22 cellular contexts compared by ENCODE assay signal in the genomic region with DNA sequence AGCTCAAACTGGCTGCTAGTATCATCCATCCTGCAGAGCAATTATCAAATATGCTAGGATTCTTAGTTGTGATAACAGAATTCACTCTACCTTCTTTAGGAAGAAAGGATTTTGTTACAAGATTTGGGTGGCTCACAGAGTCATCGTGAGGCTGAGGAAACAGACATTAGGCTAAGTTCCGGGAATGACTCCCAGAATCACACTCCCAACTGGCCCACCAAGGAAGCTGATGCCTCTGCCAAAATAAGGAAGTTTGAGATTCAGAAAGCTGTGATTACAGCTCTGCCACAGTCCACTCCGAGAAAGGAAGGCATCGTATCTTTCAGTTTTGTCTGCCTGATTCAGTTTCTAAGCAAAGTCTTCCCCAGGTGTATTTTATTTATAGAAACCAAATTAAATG. TPM values are rescaled to one million over a fixed set of nuclear protein-coding genes. Genes with fewer than 3 reads are reported as not detected.
A peak's percentile ranks its signal among the peaks of the same experiment; 100 is the strongest.
DNase-seq lines count a peak whose midpoint lies in the region; ATAC-seq and TF ChIP-seq lines count a peak whose summit lies in the region.
"Had no signal": no experiment of that assay in that cellular context is flagged by ENCODE, and none has a peak within 500 bp of the region (broad histone marks: within the 10 kb centered on the region; RNA-seq: fewer than 3 reads in every experiment).

No MANE protein-coding gene starts in this region.

- CTCF ChIA-PET in activated naive CD4-positive, alpha-beta T cell treated with anti-CD3 and anti-CD28 coated beads for 36 hours (lab: Charles Lee), result no interaction called here

- no peak overlapping the region for H3K23ac ChIP-seq in neuronal stem cell (ENCODE audit: low read depth, low read length, poor library complexity)

- H4K8ac ChIP-seq in neuronal stem cell (ENCODE audit: low read depth, low read length), result no peak overlapping the region

- no peak overlapping the region for H3K4me3 Mint-ChIP-seq in activated naive CD4-positive, alpha-beta T cell treated with anti-CD3 and anti-CD28 coated beads for 36 hours
- H3K4me3 Mint-ChIP-seq: activated CD8-positive, alpha-beta memory T cell treated with anti-CD3 and anti-CD28 coated beads, Interleukin-2, amount 10 ng/mL, durations not matched to agents 7 days and 5 days; CD4-positive, CD25-positive, alpha-beta regulatory T cell; nephron progenitor cell had no signal

- H3K27ac ChIP-seq in left ventricle myocardium inferior (replicated peaks) (no peak overlapping the region), neuronal stem cell (replicated peaks; ENCODE audit: low read length) (no peak overlapping the region), upper lobe of right lung (no peak overlapping the region)
- H3K27ac ChIP-seq: lower lobe of right lung, upper lobe of left lung had no signal

- no peaks in the 10 kb centered on the region for H3K36me3 ChIP-seq in left ventricle myocardium inferior
- H3K36me3 ChIP-seq in neuronal stem cell (replicated peaks in 1 of 2; ENCODE audit: control insufficient read depth in 2 of 2, insufficient read depth in 2 of 2, low read length in 2 of 2), result no peaks in the 10 kb centered on the region
- no peaks in the 10 kb centered on the region for H3K36me3 ChIP-seq in upper lobe of right lung
- H3K36me3 ChIP-seq: ascending aorta, lower lobe of right lung, upper lobe of left lung had no signal

- no peak overlapping the region for H2BK12ac ChIP-seq in neuronal stem cell (ENCODE audit: low read length)

- H3K4me1 ChIP-seq in left ventricle myocardium inferior (peaks cover 29% of the 10 kb centered on the region), neuronal stem cell (ENCODE audit: control insufficient read depth in 2 of 2, insufficient read depth in 1 of 2, low read depth in 1 of 2, low read length in 2 of 2) (no peaks in the 10 kb centered on the region), upper lobe of right lung (no peaks in the 10 kb centered on the region)
- H3K4me1 ChIP-seq: lower lobe of right lung had no signal

- H3K9me3 Mint-ChIP-seq in activated naive CD4-positive, alpha-beta T cell treated with anti-CD3 and anti-CD28 coated beads for 36 hours, result no peaks in the 10 kb centered on the region
- H3K9me3 Mint-ChIP-seq: CD4-positive, CD25-positive, alpha-beta regulatory T cell; nephron progenitor cell had no signal

- H3K9me3 ChIP-seq in left ventricle myocardium inferior (replicated peaks) (no peaks in the 10 kb centered on the region), neuronal stem cell (replicated peaks in 1 of 2; ENCODE audit: control insufficient read depth in 2 of 2, insufficient read depth in 1 of 2, low read depth in 1 of 2, low read length in 2 of 2) (no peaks in the 10 kb centered on the region), upper lobe of right lung (no peaks in the 10 kb centered on the region)
- H3K9me3 ChIP-seq: ascending aorta, lower lobe of right lung, upper lobe of left lung had no signal

- H2AK5ac ChIP-seq in neuronal stem cell (ENCODE audit: low read depth, low read length), result no peak overlapping the region

- H3K27me3 Mint-ChIP-seq in activated naive CD4-positive, alpha-beta T cell treated with anti-CD3 and anti-CD28 coated beads for 36 hours (ENCODE audit: low read depth), result no peaks in the 10 kb centered on the region
- H3K27me3 Mint-ChIP-seq: activated CD8-positive, alpha-beta memory T cell treated with anti-CD3 and anti-CD28 coated beads, Interleukin-2, amount 10 ng/mL, durations not matched to agents 7 days and 5 days; CD4-positive, CD25-positive, alpha-beta regulatory T cell had no signal

- no peak for TF ChIP-seq CTCF in left ventricle myocardium inferior (IDR thresholded peaks at IDR 0.05; ENCODE audit: borderline replicate concordance)
- TF ChIP-seq CTCF in upper lobe of right lung (IDR thresholded peaks at IDR 0.05), result no peak

- H3K9ac ChIP-seq in neuronal stem cell (ENCODE audit: low read depth, low read length, poor library complexity), result no peak overlapping the region

- H3K79me1 ChIP-seq in neuronal stem cell (ENCODE audit: low read depth, low read length), result no peaks in the 10 kb centered on the region

- intact Hi-C loops in Right ventricle myocardium inferior (cut with DNase I) (no loop called here), left ventricle myocardium inferior (cut with micrococcal nuclease) (no loop called here), upper lobe of right lung (cut with DNase I) (no loop called here)
- intact Hi-C loops in activated naive CD4-positive, alpha-beta T cell treated with anti-CD3 and anti-CD28 coated beads for 36 hours (cut with micrococcal nuclease), result no loop called here

- no peak overlapping the region for H4K91ac ChIP-seq in neuronal stem cell (ENCODE audit: low read depth, low read length, poor library complexity)

- H3K27me3 ChIP-seq in left ventricle myocardium inferior (ENCODE audit: low read depth), result no peaks in the 10 kb centered on the region
- no peaks in the 10 kb centered on the region for H3K27me3 ChIP-seq in neuronal stem cell (ENCODE audit: control insufficient read depth in 3 of 3, insufficient read depth in 3 of 3, low read depth in 1 of 3, low read length in 3 of 3)
- no peaks in the 10 kb centered on the region for H3K27me3 ChIP-seq in upper lobe of right lung
- H3K27me3 ChIP-seq: ascending aorta, upper lobe of left lung had no signal

- H3K14ac ChIP-seq in neuronal stem cell (ENCODE audit: low read length), result no peak overlapping the region

- no peak overlapping the region for H3K4me2 ChIP-seq in neuronal stem cell (ENCODE audit: insufficient read depth, low read length, poor library complexity, severe bottlenecking)

- H2BK5ac ChIP-seq in neuronal stem cell (ENCODE audit: low read length), result no peak overlapping the region

- ATAC-seq in Right ventricle myocardium inferior (peak; percentile 55), upper lobe of right lung (peak; percentile 27), GM21528 (IDR thresholded peaks at IDR 0.05; ENCODE audit: low FRiP score, unreplicated experiment) (no peak)
- no peak for ATAC-seq in activated CD4-positive, CD25-positive, alpha-beta regulatory T cell treated with anti-CD3 and anti-CD28 coated beads, Interleukin-2, amount 50 U/mL, for 24 hours
- ATAC-seq: activated CD8-positive, alpha-beta memory T cell treated with anti-CD3 and anti-CD28 coated beads, Interleukin-2, amount 10 ng/mL, durations not matched to agents 7 days and 5 days; lower lobe of right lung had no signal

- no peak overlapping the region for H2BK120ac ChIP-seq in neuronal stem cell (ENCODE audit: low read depth, low read length)

- no peak overlapping the region for H3K4me3 ChIP-seq in left ventricle myocardium inferior
- no peak overlapping the region for H3K4me3 ChIP-seq in neuronal stem cell (ENCODE audit: low read length in 2 of 2)
- H3K4me3 ChIP-seq in upper lobe of right lung, result no peak overlapping the region
- H3K4me3 ChIP-seq: ascending aorta, lower lobe of right lung, upper lobe of left lung had no signal

- no peak for DNase-seq in Right ventricle myocardium inferior (ENCODE audit: missing footprints)
- DNase-seq in left ventricle myocardium inferior, result no peak
- DNase-seq in fibroblast of gingiva (ENCODE audit: low read depth), result peak; percentile 19
- DNase-seq in neuronal stem cell (ENCODE audit: low spot score), result no peak
- no peak for DNase-seq in upper lobe of right lung
- DNase-seq in activated naive CD4-positive, alpha-beta T cell treated with anti-CD3 and anti-CD28 coated beads for 36 hours, result no peak
- DNase-seq: activated CD4-positive, alpha-beta T cell treated with anti-CD3 and anti-CD28 coated beads for 1 hour; activated CD8-positive, alpha-beta memory T cell treated with anti-CD3 and anti-CD28 coated beads, Interleukin-2, amount 10 ng/mL, durations not matched to agents 7 days and 5 days; activated gamma-delta T cell treated with Interleukin-2 at 50 U/mL for 16 hours; CD4-positive, CD25-positive, alpha-beta regulatory T cell; EL; lower lobe of right lung; NCI-H1436 treated with DMSO at 0.1 percent for 48 hours; NCI-H345; nephron progenitor cell; SHP77 treated with DMSO at 0.1 percent for 48 hours; stimulated activated CD4-positive, alpha-beta T cell treated with anti-CD3 and anti-CD28 coated beads, Interleukin-4, amount 100 ng/mL, for 4 hours; T-helper 2 cell; upper lobe of left lung had no signal

- no peak overlapping the region for H3K27ac Mint-ChIP-seq in activated naive CD4-positive, alpha-beta T cell treated with anti-CD3 and anti-CD28 coated beads for 36 hours
- H3K27ac Mint-ChIP-seq: activated CD8-positive, alpha-beta memory T cell treated with anti-CD3 and anti-CD28 coated beads, Interleukin-2, amount 10 ng/mL, durations not matched to agents 7 days and 5 days; CD4-positive, CD25-positive, alpha-beta regulatory T cell; nephron progenitor cell had no signal

- no CpG with 5 or more reads among the region's 4 CpGs for WGBS in neuronal stem cell (ENCODE audit: extremely low coverage in 2 of 2, insufficient read length in 2 of 2, insufficient replicate concordance in 1 of 2), 2 donors

- H2BK15ac ChIP-seq in neuronal stem cell (ENCODE audit: low read length), result no peak overlapping the region

- H3K4ac ChIP-seq in neuronal stem cell (ENCODE audit: low read length), result no peak overlapping the region

- H3K36me3 Mint-ChIP-seq in activated naive CD4-positive, alpha-beta T cell treated with anti-CD3 and anti-CD28 coated beads for 36 hours (ENCODE audit: low read depth), result no peaks in the 10 kb centered on the region
- H3K36me3 Mint-ChIP-seq: activated CD8-positive, alpha-beta memory T cell treated with anti-CD3 and anti-CD28 coated beads, Interleukin-2, amount 10 ng/mL, durations not matched to agents 7 days and 5 days; CD4-positive, CD25-positive, alpha-beta regulatory T cell had no signal

- H2AFZ ChIP-seq in neuronal stem cell (ENCODE audit: low read length), result peak overlapping the region; percentile 11

- no peak overlapping the region for H3K18ac ChIP-seq in neuronal stem cell (ENCODE audit: low read length)

- H3K4me1 Mint-ChIP-seq in activated naive CD4-positive, alpha-beta T cell treated with anti-CD3 and anti-CD28 coated beads for 36 hours (ENCODE audit: low read depth), result no peaks in the 10 kb centered on the region
- H3K4me1 Mint-ChIP-seq: activated CD8-positive, alpha-beta memory T cell treated with anti-CD3 and anti-CD28 coated beads, Interleukin-2, amount 10 ng/mL, durations not matched to agents 7 days and 5 days; CD4-positive, CD25-positive, alpha-beta regulatory T cell had no signal

RNA-seq across cellular contexts. Expression of a gene that starts 50.6 kb away (rescaled TPM):
- total RNA-seq in Right ventricle myocardium inferior (68.7 TPM), left ventricle myocardium inferior (85.8 TPM), upper lobe of right lung (33.2 TPM)
- 13.2 TPM for polyA plus RNA-seq in neuronal stem cell (2013, experiment 1 of 2)
- polyA plus RNA-seq in neuronal stem cell (2013, experiment 2 of 2), result 14.2 TPM
- total RNA-seq in activated naive CD4-positive, alpha-beta T cell treated with anti-CD3 and anti-CD28 coated beads for 36 hours, result 10 to 100 TPM; 19.9 to 21.8 TPM

Comparison
In these comparisons a context has a peak if more than half of its experiments do, and no peak if none do; other contexts are left out.
1. ATAC-seq: peak in Right ventricle myocardium inferior (single experiment) and upper lobe of right lung (single experiment); none in activated CD4-positive, CD25-positive, alpha-beta regulatory T cell treated with anti-CD3 and anti-CD28 coated beads, Interleukin-2, amount 50 U/mL, for 24 hours (0 of 2) and GM21528 (single experiment).